In genomic region chr4:10655968-10656367, GRCh38 we compare ENCODE assay signal across 10 cellular contexts. TPM values are rescaled to one million over a fixed set of nuclear protein-coding genes. Genes with fewer than 3 reads are reported as not detected.
DNase-seq lines count a peak whose midpoint lies in the region; ATAC-seq, FAIRE-seq and TF ChIP-seq lines count a peak whose summit lies in the region.
"Had no signal": no experiment of that assay in that cellular context is flagged by ENCODE, and none has a peak within 500 bp of the region (broad histone marks: within the 10 kb centered on the region; RNA-seq: fewer than 3 reads in every experiment).

No MANE protein-coding gene starts in this region.

- no peaks in the 10 kb centered on the region for H3K27me3 ChIP-seq in GM12878 (replicated peaks in 1 of 2; ENCODE audit: control insufficient read depth in 2 of 2, insufficient read depth in 2 of 2, low read length in 1 of 2)

- POLR2A ChIA-PET in GM12878 (lab: Charles Lee) = interaction anchor here (0.6 to 1.0 kb wide), 5 partner anchors 9 to 430 kb away, joined by 3 to 5 read pairs (median 4); no protein-coding TSS in a partner anchor

- 0 out of 4 replicates have a peak, but pooled peaks of 1 of the 2 experiments have one; percentile 21 for TF ChIP-seq EP300 in GM12878 (IDR thresholded peaks at IDR 0.05; ENCODE audit: borderline replicate concordance in 1 of 2, control insufficient read depth in 1 of 2, low read depth in 2 of 2, low read length in 2 of 2)

- RAD21 ChIA-PET in GM12878 (lab: Charles Lee; ENCODE audit: unreplicated experiment) = interaction anchor here (0.9 to 1.7 kb wide), 3 partner anchors 8 to 91 kb away, joined by 3 to 4 read pairs (median 4); no protein-coding TSS in a partner anchor

- SMC1A ChIA-PET in GM12878 (lab: Charles Lee; ENCODE audit: uncharacterized antibody, unreplicated experiment) = interaction anchor here (1.3 to 2.6 kb wide), 4 partner anchors 8 to 14 kb away, joined by 3 to 15 read pairs (median 6); no protein-coding TSS in a partner anchor

- TF ChIP-seq RAD21 in GM12878 (IDR thresholded peaks at IDR 0.05; ENCODE audit: insufficient read depth, low read depth, low read length) = no peak

- H3K9me3 ChIP-seq in GM12878 (replicated peaks; ENCODE audit: control insufficient read depth, insufficient read depth, low read length) = no peaks in the 10 kb centered on the region; the same call in 2 of the 3 replicates

- H2AFZ ChIP-seq in GM12878 (ENCODE audit: control insufficient read depth, low read depth, low read length) = no peak overlapping the region

- no TSS peak for BruUV-seq in GM12878 (replicated peaks; lab: Mats Ljungman, UMichigan)

- 29% methylated on average over 6 of the region's 6 CpGs for WGBS in GM12878 (ENCODE audit: insufficient coverage, insufficient replicate concordance, low lambda C conversion rate, missing lambda C conversion rate)

- TF ChIP-seq POLR2A in GM12878 (IDR thresholded peaks at IDR 0.05; ENCODE audit: low read depth, low read length) = no peak

- H3K36me3 ChIP-seq in GM12878 (ENCODE audit: control insufficient read depth in 2 of 2, insufficient read depth in 2 of 2, low read length in 1 of 2) = no peaks in the 10 kb centered on the region

- no peak overlapping the region for H3K4me3 ChIP-seq in GM12878
- H3K4me3 ChIP-seq: dorsolateral prefrontal cortex had no signal

- DNase-seq in GM03348 (ENCODE audit: low spot score) = peak; percentile 30
- peak; percentile 44 for DNase-seq in LoVo (ENCODE audit: low spot score)
- no peak for DNase-seq in GM12878 (ENCODE audit: low read depth, low spot score)
- DNase-seq in renal cortical epithelial cell (ENCODE audit: low read depth) = peak; percentile 43
- no peak for DNase-seq in KG1 (lab: John Stamatoyannopoulos, UW)
- no peak for DNase-seq in NAMALWA (ENCODE audit: low spot score)
- DNase-seq: dorsolateral prefrontal cortex; naive thymus-derived CD4-positive, alpha-beta T cell; substantia nigra had no signal

- no peak overlapping the region for H3K27ac ChIP-seq in GM12878 (ENCODE audit: control insufficient read depth, insufficient read depth)
- H3K27ac ChIP-seq: dorsolateral prefrontal cortex had no signal

- no peak overlapping the region for H3K4me2 ChIP-seq in GM12878 (ENCODE audit: control insufficient read depth, insufficient read depth)

- no peaks in the 10 kb centered on the region for H3K79me2 ChIP-seq in GM12878 (ENCODE audit: control insufficient read depth, insufficient read depth, low read length)

- CTCF ChIA-PET in GM12878 (lab: Yijun Ruan, JAX) = interaction anchor here (0.6 to 1.2 kb wide), 4 partner anchors 20 to 649 kb away, joined by 3 to 4 read pairs (median 4); no protein-coding TSS in a partner anchor

- no peaks in the 10 kb centered on the region for H4K20me1 ChIP-seq in GM12878 (ENCODE audit: control insufficient read depth, insufficient read depth)

- no peak for FAIRE-seq in GM12878 (lab: Jason Lieb, UNC)

- peak; percentile 46 for ATAC-seq in GM12878
- no peak for ATAC-seq in GM18873 (IDR thresholded peaks at IDR 0.05; ENCODE audit: low FRiP score, unreplicated experiment)
- ATAC-seq: naive thymus-derived CD4-positive, alpha-beta T cell had no signal

- H3K4me1 ChIP-seq in GM12878 (ENCODE audit: control insufficient read depth, insufficient read depth, low read length) = no peaks in the 10 kb centered on the region

- H3K9ac ChIP-seq in GM12878 (ENCODE audit: control insufficient read depth, insufficient read depth, low read length) = no peak overlapping the region

- intact Hi-C loops in GM12878 (cut with micrococcal nuclease; ENCODE audit: unreplicated experiment) = no loop called here

- no peak for TF ChIP-seq CTCF in GM12878 (IDR thresholded peaks at IDR 0.05 in 2 of 3, conservative IDR thresholded peaks at IDR 0.05 in 1 of 3; ENCODE audit: control insufficient read depth in 2 of 3, extremely low read depth in 1 of 3, insufficient read depth in 1 of 3, low read depth in 3 of 3, low read length in 3 of 3)

- in situ Hi-C loops in GM12878 (cut with MboI) = no loop called here

TF ChIP-seq in GM12878, 131 proteins besides CTCF, POLR2A, EP300 and RAD21 (continues in another document):
- peak; percentile 43; the same call in 1 of the 2 replicates for TF ChIP-seq TCF7 (IDR thresholded peaks at IDR 0.05; ENCODE audit: borderline replicate concordance)
- TF ChIP-seq MYC (IDR thresholded peaks at IDR 0.05; ENCODE audit: insufficient read depth, insufficient read length, insufficient replicate concordance, low read length, severe bottlenecking) = no peak
- no peak for TF ChIP-seq ZZZ3 (IDR thresholded peaks at IDR 0.05; ENCODE audit: control insufficient read depth, insufficient read length, low read depth)
- TF ChIP-seq SIX5 (IDR thresholded peaks at IDR 0.05; ENCODE audit: low read depth, low read length, severe bottlenecking) = no peak
- peak in 1 of 2 experiments; percentile 31; a peak in 1 of 4 replicates for TF ChIP-seq CEBPB (IDR thresholded peaks at IDR 0.05; ENCODE audit: borderline replicate concordance in 1 of 2, low read depth in 2 of 2, low read length in 2 of 2)
- TF ChIP-seq BCL3 (IDR thresholded peaks at IDR 0.05; ENCODE audit: borderline replicate concordance, insufficient read depth, low read depth, low read length, poor library complexity, severe bottlenecking) = no peak
- TF ChIP-seq CREM (IDR thresholded peaks at IDR 0.05; ENCODE audit: low read depth) = peak; percentile 67
- peak; percentile 83 for TF ChIP-seq ATF2 (IDR thresholded peaks at IDR 0.05; ENCODE audit: low read length)
- TF ChIP-seq FOXM1 (IDR thresholded peaks at IDR 0.05; ENCODE audit: low read depth, low read length) = peak; percentile 64; the same call in 1 of the 2 replicates
- TF ChIP-seq NFIC (IDR thresholded peaks at IDR 0.05; ENCODE audit: low read depth, low read length) = peak; percentile 82
- TF ChIP-seq E2F4 (IDR thresholded peaks at IDR 0.05; ENCODE audit: low read depth, low read length) = no peak
- 0 out of 2 replicates have a peak, but pooled peaks have one; percentile 29 for TF ChIP-seq BCL11A (IDR thresholded peaks at IDR 0.05; ENCODE audit: low read depth, low read length)
- no peak for TF ChIP-seq MTA2 (IDR thresholded peaks at IDR 0.05; ENCODE audit: low read depth)
- TF ChIP-seq BHLHE40 (IDR thresholded peaks at IDR 0.05; ENCODE audit: borderline replicate concordance in 1 of 2, low read depth in 2 of 2, low read length in 1 of 2) = 0 out of 4 replicates have a peak, but pooled peaks of 1 of the 2 experiments have one; percentile 19
- TF ChIP-seq LARP7 (IDR thresholded peaks at IDR 0.05) = no peak
- peak; percentile 92 for TF ChIP-seq JUNB (IDR thresholded peaks at IDR 0.05)
- no peak for TF ChIP-seq ETV6 (conservative IDR thresholded peaks at IDR 0.05 in 1 of 2, IDR thresholded peaks at IDR 0.05 in 1 of 2; ENCODE audit: borderline replicate concordance in 1 of 2, low read depth in 1 of 2)
- peak; percentile 59; the same call in 1 of the 2 replicates for TF ChIP-seq GABPA (IDR thresholded peaks at IDR 0.05; ENCODE audit: low read depth)
- TF ChIP-seq RUNX3 (IDR thresholded peaks at IDR 0.05; ENCODE audit: low read length) = peak; percentile 74

RNA-seq across cellular contexts. Expression of gene CLNK, which starts 28.6 kb away (rescaled TPM):
- total RNA-seq in GM12878 (2013; cell fraction: nucleolus; rRNA removed) = 19.6 and 20.8 TPM in 2 replicates
- total RNA-seq in GM12878 (2014; rRNA removed) (2.1 and 2.2 TPM in 2 replicates), GM12878 (2014; rRNA removed; fragmentation: Illumina TruSeq; extraction: Trizol) (2.3 and 2.8 TPM in 2 replicates), GM12878 (2021) (2.5 and 2.8 TPM in 2 replicates), renal cortical epithelial cell (not detected in 2 replicates)
- polyA plus RNA-seq in GM12878 (2011; ENCODE audit: low read depth) = 0.91 TPM
- polyA plus RNA-seq in GM12878 (2011; rRNA removed) (14.3 and 19.3 TPM in 2 replicates), GM12878 (2014; fragmentation: Illumina TruSeq; extraction: Trizol) (2.9 and 3.1 TPM in 2 replicates), GM12878 (2014; fragmentation: Nextera tagmentation; extraction: Ambion mirVana) (1 to 10 TPM; 2.1 to 2.6 TPM), GM12878 (2014; rRNA removed) (2.8 and 3.2 TPM in 2 replicates), GM12878 (2016; fragmentation: Nextera tagmentation; extraction: Ambion mirVana) (1 to 10 TPM; 2.1 to 3.0 TPM)
- 5.8 and 6.3 TPM in 2 replicates for polyA plus RNA-seq in GM12878 (2011; cell fraction: cytosol; rRNA removed)
- 16.8 and 20.7 TPM in 2 replicates for polyA plus RNA-seq in GM12878 (2011; cell fraction: nucleus; rRNA removed)
- 1.4 and 1.9 TPM in 2 replicates for polyA plus RNA-seq in GM12878 (2012)
- 13.6 and 16.8 TPM in 2 replicates for polyA minus RNA-seq in GM12878 (2011; rRNA and poly(A)+ RNA removed)
- 1.6 and 4.1 TPM in 2 replicates for polyA minus RNA-seq in GM12878 (2011; cell fraction: cytosol; rRNA and poly(A)+ RNA removed)
- 14.6 and 15.8 TPM in 2 replicates for polyA minus RNA-seq in GM12878 (2011; cell fraction: nucleus; rRNA and poly(A)+ RNA removed)
- polyA plus RNA-seq: naive thymus-derived CD4-positive, alpha-beta T cell had no signal

Comparison
In these comparisons a context has a peak if more than half of its experiments do, and no peak if none do; other contexts are left out.
1. DNase-seq: peak in GM03348 (single experiment), LoVo (single experiment) and renal cortical epithelial cell (single experiment); none in GM12878 (single experiment), KG1 (single experiment) and NAMALWA (single experiment).